Comparison of ENCODE assay signal across 8 cellular contexts in the genomic region with DNA sequence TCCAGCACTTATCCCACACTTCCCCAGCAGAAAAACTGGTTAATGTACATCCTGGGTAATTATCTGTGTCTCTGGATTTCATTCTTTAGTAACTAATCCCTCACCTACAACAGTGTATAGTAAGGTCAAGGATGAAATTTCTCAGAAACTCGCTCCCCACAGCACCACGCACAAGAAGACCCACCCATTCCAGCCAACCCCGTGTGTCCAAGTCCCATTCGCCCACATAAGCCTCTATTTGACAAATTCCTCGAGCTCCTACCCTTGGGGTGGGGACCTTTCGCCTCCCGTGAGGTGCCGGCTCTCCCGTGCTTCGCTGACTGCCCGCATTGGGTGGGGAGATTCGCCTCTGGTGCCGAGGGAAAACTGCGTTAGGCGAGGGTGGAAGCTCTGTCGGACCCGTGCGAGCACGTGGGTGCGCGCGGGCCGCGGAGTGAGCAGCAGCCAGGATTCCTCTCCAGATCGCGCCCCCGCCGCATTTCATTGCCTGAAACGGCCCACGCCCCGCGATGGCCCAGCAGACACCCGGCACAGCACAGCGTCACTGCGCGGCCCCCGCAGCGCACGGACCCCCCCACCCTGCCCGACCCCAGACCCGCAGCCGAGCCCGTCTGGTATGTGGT. TPM values are rescaled to one million over a fixed set of nuclear protein-coding genes. Genes with fewer than 3 reads are reported as not detected.
DNase-seq lines count a peak whose midpoint lies in the region; ATAC-seq and TF ChIP-seq lines count a peak whose summit lies in the region.

No MANE protein-coding gene starts in this region.

- no peaks in the 10 kb centered on the region for H3K36me3 ChIP-seq in brain microvascular endothelial cell (replicated peaks)

- H3K4me3 Mint-ChIP-seq in T-cell: peak overlapping the region; percentile 93 to 100 (median 94)

- H3K4me1 Mint-ChIP-seq in T-cell: peaks cover 14 to 24% (median 20%) of the 10 kb centered on the region in 3 donors

- H3K9me3 Mint-ChIP-seq in T-cell: no peaks in the 10 kb centered on the region

- peaks cover 1% of the 10 kb centered on the region for H3K27me3 ChIP-seq in brain microvascular endothelial cell (replicated peaks)

- CTCF ChIA-PET in T-cell (lab: Charles Lee): interaction anchor here in 1 of 2 donors (0.6 kb wide), 1 partner anchor 351 kb away, joined by 5 read pairs; no protein-coding TSS in a partner anchor

- in situ Hi-C loops in brain microvascular endothelial cell (cut with HindIII; ENCODE audit: low pct_ligation_motif_present, low sequenced_read_pairs): no loop called here

- no peaks in the 10 kb centered on the region for H3K36me3 Mint-ChIP-seq in T-cell

- H3K27me3 Mint-ChIP-seq in T-cell: no peaks in the 10 kb centered on the region

- no peak overlapping the region for H3K27ac ChIP-seq in brain microvascular endothelial cell

- peak overlapping the region; percentile 69 for H3K4me3 ChIP-seq in brain microvascular endothelial cell (ENCODE audit: low read depth, low read length)

- ATAC-seq in HG03045 (IDR thresholded peaks at IDR 0.05; ENCODE audit: unreplicated experiment): peak; percentile 28
- ATAC-seq in T-cell (replicated peaks in 1 of 4): peak; percentile 19 to 48 (median 44)

- peak overlapping the region; percentile 41 to 74 for H3K27ac Mint-ChIP-seq in T-cell

- DNase-seq in DMS 273 (lab: John Stamatoyannopoulos, UW; ENCODE audit: unreplicated experiment): peak; percentile 45
- DNase-seq in DMS 273 treated with DMSO at 0.1 percent for 48 hours (lab: John Stamatoyannopoulos, UW): no peak
- peak in 27 of 34 experiments; percentile 5 to 40 (median 20) for DNase-seq in T-cell
- DNase-seq in brain microvascular endothelial cell: no peak
- DNase-seq in kidney tubule cell (ENCODE audit: low spot score): peak; percentile 51
- DNase-seq in stimulated activated CD4-positive, alpha-beta T cell treated with anti-CD3 and anti-CD28 coated beads, Interleukin-2, amount 100 ng/mL, for 48 hours: peak; percentile 15 to 26
- no peak for DNase-seq in NCI-H2029 (lab: John Stamatoyannopoulos, UW)

- POLR2A ChIA-PET in T-cell (lab: Charles Lee): interaction anchor here in 1 of 2 donors (0.6 to 1.1 kb wide), 2 partner anchors 10 to 474 kb away, joined by 3 read pairs; no protein-coding TSS in a partner anchor

- no peak for TF ChIP-seq CTCF in brain microvascular endothelial cell (IDR thresholded peaks at IDR 0.05; ENCODE audit: low read depth, low read length, missing control alignments)

RNA-seq across cellular contexts. Expression of gene EXPH5, which starts 0.9 kb away (rescaled TPM):
- total RNA-seq in T-cell: 1 to 10 TPM; 3.3 to 4.1 (median 4.0) TPM

Comparison
In these comparisons a context has a peak if more than half of its experiments do, and no peak if none do; other contexts are left out.
1. DNase-seq: peak in DMS 273 (single experiment), T-cell (27 of 34), kidney tubule cell (single experiment) and stimulated activated CD4-positive, alpha-beta T cell treated with anti-CD3 and anti-CD28 coated beads, Interleukin-2, amount 100 ng/mL, for 48 hours (2 of 2); none in DMS 273 treated with DMSO at 0.1 percent for 48 hours (single experiment), brain microvascular endothelial cell (single experiment) and NCI-H2029 (single experiment).